ENCODE assay signal across 8 cellular contexts in the genomic region with DNA sequence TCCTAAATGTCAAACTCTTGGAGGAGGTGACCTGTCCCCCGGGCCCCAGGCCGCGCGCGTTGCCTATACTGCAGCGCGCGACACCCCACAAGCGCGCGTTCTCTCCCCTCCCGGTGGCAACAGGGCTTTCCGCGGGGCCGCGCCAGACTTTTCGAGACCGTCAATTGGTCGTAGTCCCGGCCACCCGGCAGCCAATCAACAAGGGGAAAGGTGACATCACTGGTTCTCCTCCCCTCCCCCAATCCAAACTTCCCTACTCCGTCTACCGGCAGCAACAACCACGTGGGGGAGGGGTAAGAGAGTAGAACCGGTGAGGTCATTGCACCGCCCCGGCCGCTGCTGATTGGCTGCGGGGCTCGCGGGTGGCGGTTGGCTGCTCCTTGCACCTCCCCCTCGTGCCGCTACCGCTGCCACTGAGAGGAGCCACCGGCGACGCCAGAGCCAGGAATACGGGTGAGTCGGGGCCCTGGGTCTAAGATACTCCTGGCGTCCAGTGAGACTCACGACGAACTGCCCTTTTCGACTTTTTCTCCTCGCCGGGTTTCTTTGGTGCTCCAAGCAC. TPM values are rescaled to one million over a fixed set of nuclear protein-coding genes. Genes with fewer than 3 reads are reported as not detected.
DNase-seq lines count a peak whose midpoint lies in the region; ATAC-seq, FAIRE-seq and TF ChIP-seq lines count a peak whose summit lies in the region.

No MANE protein-coding gene starts in this region.

- TF ChIP-seq EP300 in neural cell (conservative IDR thresholded peaks at IDR 0.05; ENCODE audit: poor library complexity, severe bottlenecking): peak; percentile 91

- DNase-seq in ELF-1 (ENCODE audit: low read depth, low spot score) (peak; percentile 100), H54 (ENCODE audit: insufficient read length, low spot score) (peak; percentile 98), LoVo (ENCODE audit: low spot score) (peak; percentile 100), RPMI8226 (peak; percentile 98), foreskin fibroblast (peak; percentile 99 to 100)
- DNase-seq in activated T-helper 9 cell treated with anti-CD3 and anti-CD28 coated beads, Interleukin-2, amount 50 U/mL, for 16 hours (ENCODE audit: low read depth): peak; percentile 94
- DNase-seq in stimulated activated naive CD8-positive, alpha-beta T cell treated with anti-CD3 and anti-CD28 coated beads, Interleukin-15, amount 100 ng/mL, for 72 hours: peak; percentile 99

- TF ChIP-seq POLR2A in H54 (IDR thresholded peaks at IDR 0.05; ENCODE audit: low read depth, low read length): peak; percentile 29

- FAIRE-seq in H54 (lab: Jason Lieb, UNC): peak; percentile 64

- H3K27ac ChIP-seq in neural cell (ENCODE audit: low read length): peak overlapping the region; percentile 97

- H3K4me3 ChIP-seq in foreskin fibroblast (ENCODE audit: low read depth in 1 of 2, low read length in 2 of 2): peak overlapping the region; percentile 84 to 91
- peak overlapping the region; percentile 73 for H3K4me3 ChIP-seq in neural cell (ENCODE audit: low read length)

- no peaks in the 10 kb centered on the region for H3K9me3 Mint-ChIP-seq in stimulated activated naive CD8-positive, alpha-beta T cell treated with anti-CD3 and anti-CD28 coated beads, Interleukin-15, amount 100 ng/mL, for 72 hours

- peaks cover 25% of the 10 kb centered on the region for H3K79me2 ChIP-seq in neural cell (replicated peaks; ENCODE audit: insufficient read depth, low read length)

- no peaks in the 10 kb centered on the region for H3K27me3 ChIP-seq in neural cell (ENCODE audit: insufficient read depth, low read depth, low read length)

- peak overlapping the region; percentile 56 for H2AFZ ChIP-seq in neural cell (ENCODE audit: low read depth, low read length)

- peaks cover 24% of the 10 kb centered on the region for H3K4me1 Mint-ChIP-seq in stimulated activated naive CD8-positive, alpha-beta T cell treated with anti-CD3 and anti-CD28 coated beads, Interleukin-15, amount 100 ng/mL, for 72 hours

- ATAC-seq in stimulated activated naive CD8-positive, alpha-beta T cell treated with anti-CD3 and anti-CD28 coated beads, Interleukin-15, amount 100 ng/mL, for 72 hours: peak; percentile 73

- H3K36me3 ChIP-seq in neural cell (ENCODE audit: insufficient read depth, low read length): no peaks in the 10 kb centered on the region

- no peaks in the 10 kb centered on the region for H3K9me2 ChIP-seq in neural cell (ENCODE audit: insufficient read depth, low read length)

- H3K27ac Mint-ChIP-seq in stimulated activated naive CD8-positive, alpha-beta T cell treated with anti-CD3 and anti-CD28 coated beads, Interleukin-15, amount 100 ng/mL, for 72 hours: no peak overlapping the region

- no peaks in the 10 kb centered on the region for H3F3A ChIP-seq in neural cell (ENCODE audit: insufficient read depth, low read length, poor library complexity, severe bottlenecking)

- TF ChIP-seq RAD21 in neural cell (conservative IDR thresholded peaks at IDR 0.05): peak; percentile 39

- H4K20me1 ChIP-seq in neural cell (ENCODE audit: insufficient read depth): no peaks in the 10 kb centered on the region

- H3K27me3 Mint-ChIP-seq in stimulated activated naive CD8-positive, alpha-beta T cell treated with anti-CD3 and anti-CD28 coated beads, Interleukin-15, amount 100 ng/mL, for 72 hours: no peaks in the 10 kb centered on the region

- peak overlapping the region; percentile 83 for H3K4me2 ChIP-seq in neural cell (ENCODE audit: low read length)

- no peak overlapping the region for H3K4me3 Mint-ChIP-seq in stimulated activated naive CD8-positive, alpha-beta T cell treated with anti-CD3 and anti-CD28 coated beads, Interleukin-15, amount 100 ng/mL, for 72 hours

- TF ChIP-seq CTCF in foreskin fibroblast (IDR thresholded peaks at IDR 0.05; ENCODE audit: low read depth, low read length): no peak
- TF ChIP-seq CTCF in neural cell (IDR thresholded peaks at IDR 0.05; ENCODE audit: poor library complexity, severe bottlenecking): no peak

- H3K9ac ChIP-seq in neural cell (ENCODE audit: low read length): peak overlapping the region; percentile 93

- no peaks in the 10 kb centered on the region for H3K9me3 ChIP-seq in neural cell (ENCODE audit: low read length)

TF ChIP-seq in neural cell, 6 proteins besides CTCF, POLR2A, EP300 and RAD21:
- TF ChIP-seq MXI1 (conservative IDR thresholded peaks at IDR 0.05; ENCODE audit: poor library complexity, severe bottlenecking): peak; percentile 79
- no peak for TF ChIP-seq EZH2 (IDR thresholded peaks at IDR 0.05; ENCODE audit: borderline replicate concordance, insufficient read depth, low read length, poor library complexity, severe bottlenecking)
- peak; percentile 28 for TF ChIP-seq REST (IDR thresholded peaks at IDR 0.05; ENCODE audit: borderline replicate concordance)
- TF ChIP-seq TAF1 (IDR thresholded peaks at IDR 0.05; ENCODE audit: low read depth): peak; percentile 45
- TF ChIP-seq POLR2AphosphoS5 (IDR thresholded peaks at IDR 0.05): peak; percentile 91
- TF ChIP-seq SMC3 (conservative IDR thresholded peaks at IDR 0.05; ENCODE audit: poor library complexity): peak; percentile 41

RNA-seq across cellular contexts. Expression of gene CIC, which starts 0.8 kb away (rescaled TPM):
- 10.8 and 23.1 TPM in 2 replicates for polyA plus RNA-seq in neural cell
- polyA minus RNA-seq in neural cell: 29.0 and 31.0 TPM in 2 replicates

RNA-seq across cellular contexts. Expression of gene ERF, which starts 13.3 kb away (rescaled TPM):
- polyA plus RNA-seq in neural cell: 3.8 and 6.7 TPM in 2 replicates
- 5.3 and 6.6 TPM in 2 replicates for polyA minus RNA-seq in neural cell

RNA-seq across cellular contexts. Expression of gene GSK3A, which starts 25.8 kb away (rescaled TPM):
- 25.2 and 25.8 TPM in 2 replicates for polyA plus RNA-seq in neural cell
- polyA minus RNA-seq in neural cell: 31.5 and 32.4 TPM in 2 replicates

RNA-seq across cellular contexts. Expression of gene PRR19, which starts 33.7 kb away (rescaled TPM):
- polyA plus RNA-seq in neural cell: 1.4 and 2.4 TPM in 2 replicates
- 2.1 and 3.4 TPM in 2 replicates for polyA minus RNA-seq in neural cell

RNA-seq across cellular contexts. Expression of gene PAFAH1B3, which starts 34.2 kb away (rescaled TPM):
- polyA plus RNA-seq in neural cell: 727 and 741 TPM in 2 replicates
- polyA minus RNA-seq in neural cell: 247 and 260 TPM in 2 replicates

Comparison
In these comparisons a context has a peak if more than half of its experiments do, and no peak if none do; other contexts are left out.
1. Peak in every context shown above with its lines: DNase-seq, ATAC-seq, H3K4me3 ChIP-seq and H3K27ac ChIP-seq.